19 cellular contexts compared by ENCODE assay signal in the genomic region with DNA sequence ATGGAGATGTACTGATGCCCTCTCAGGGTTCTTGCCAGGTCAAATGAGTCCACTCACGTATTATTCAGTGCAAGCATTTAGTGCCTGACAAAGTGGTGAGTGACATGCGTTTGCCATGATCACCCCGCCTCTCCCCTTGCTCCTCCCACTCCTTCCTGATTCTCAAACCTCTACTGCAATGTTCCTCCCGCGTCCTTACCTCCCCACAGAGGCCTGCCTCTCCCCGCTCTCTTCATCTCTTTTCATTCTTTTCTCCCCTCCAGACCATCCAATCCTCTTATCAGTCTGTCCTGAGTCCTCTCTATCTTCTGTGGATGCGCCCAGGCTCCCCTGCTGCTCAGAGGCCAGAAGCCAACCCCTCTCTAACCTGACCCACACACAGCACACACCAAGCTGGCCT. TPM values are rescaled to one million over a fixed set of nuclear protein-coding genes. Genes with fewer than 3 reads are reported as not detected.
DNase-seq lines count a peak whose midpoint lies in the region; ATAC-seq and TF ChIP-seq lines count a peak whose summit lies in the region.
"Had no signal": no experiment of that assay in that cellular context is flagged by ENCODE, and none has a peak within 500 bp of the region (broad histone marks: within the 10 kb centered on the region; RNA-seq: fewer than 3 reads in every experiment).

No MANE protein-coding gene starts in this region.

- H3K14ac ChIP-seq in trophoblast cell (ENCODE audit: low read length), result no peak overlapping the region

- H2BK120ac ChIP-seq in trophoblast cell (ENCODE audit: insufficient read depth, low read length, poor library complexity), result no peak overlapping the region

- no peak overlapping the region for H3K23ac ChIP-seq in trophoblast cell (ENCODE audit: low read length)

- H2BK12ac ChIP-seq in trophoblast cell (ENCODE audit: low read length), result no peak overlapping the region

- DNase-seq in CD1c-positive myeloid dendritic cell (ENCODE audit: extremely low spot score), result peak; percentile 45
- DNase-seq in MV-4-11 (lab: John Stamatoyannopoulos, UW), result peak; percentile 39
- DNase-seq in activated T-helper 1 cell treated with anti-CD3 and anti-CD28 coated beads, Interleukin-12 subunit alpha, Interleukin-12 subunit beta, Interleukin-2, Interleukin-4 antibody, amounts not matched to agents 30 ng/mL and 10 ng/mL and 1 ng/mL, durations not matched to agents 14 hours and 24 hours and 36 hours (ENCODE audit: low spot score), result no peak
- DNase-seq in kidney tubule cell (ENCODE audit: low spot score), result no peak
- no peak for DNase-seq in brain microvascular endothelial cell
- no peak for DNase-seq in sciatic nerve (ENCODE audit: low spot score)
- no peak for DNase-seq in trophoblast cell
- DNase-seq: adrenal gland; central memory CD4-positive, alpha-beta T cell; endodermal cell; natural killer cell; NCI-H1417; NCI-H2227 treated with DMSO at 0.1 percent for 48 hours; T1000 had no signal

- in situ Hi-C loops in brain microvascular endothelial cell (cut with HindIII; ENCODE audit: low pct_ligation_motif_present, low sequenced_read_pairs), result no loop called here

- ATAC-seq in sciatic nerve, result no peak
- ATAC-seq: natural killer cell had no signal

- no peak for TF ChIP-seq CTCF in brain microvascular endothelial cell (IDR thresholded peaks at IDR 0.05; ENCODE audit: low read depth, low read length, missing control alignments)

- no peaks in the 10 kb centered on the region for H3K9me3 Mint-ChIP-seq in activated T-helper 1 cell treated with anti-CD3 and anti-CD28 coated beads, Interleukin-12 subunit alpha, Interleukin-12 subunit beta, Interleukin-2, Interleukin-4 antibody, amounts not matched to agents 30 ng/mL and 10 ng/mL and 1 ng/mL, durations not matched to agents 14 hours and 24 hours and 36 hours
- H3K9me3 Mint-ChIP-seq: endodermal cell, natural killer cell had no signal

- H4K12ac ChIP-seq in trophoblast cell (ENCODE audit: low read depth, low read length), result no peak overlapping the region

- no peak overlapping the region for H2AFZ ChIP-seq in trophoblast cell (ENCODE audit: insufficient read depth, low read length, poor library complexity)

- peak overlapping the region; percentile 45 for H3K4me3 Mint-ChIP-seq in activated T-helper 1 cell treated with anti-CD3 and anti-CD28 coated beads, Interleukin-12 subunit alpha, Interleukin-12 subunit beta, Interleukin-2, Interleukin-4 antibody, amounts not matched to agents 30 ng/mL and 10 ng/mL and 1 ng/mL, durations not matched to agents 14 hours and 24 hours and 36 hours
- H3K4me3 Mint-ChIP-seq: endodermal cell, IgD-negative memory B cell, natural killer cell had no signal

- peaks cover 27% of the 10 kb centered on the region for H3K4me1 Mint-ChIP-seq in activated T-helper 1 cell treated with anti-CD3 and anti-CD28 coated beads, Interleukin-12 subunit alpha, Interleukin-12 subunit beta, Interleukin-2, Interleukin-4 antibody, amounts not matched to agents 30 ng/mL and 10 ng/mL and 1 ng/mL, durations not matched to agents 14 hours and 24 hours and 36 hours (ENCODE audit: low read depth)
- H3K4me1 Mint-ChIP-seq: IgD-negative memory B cell had no signal

- no peaks in the 10 kb centered on the region for H3K79me1 ChIP-seq in trophoblast cell (ENCODE audit: low read length)

- whole genome bisulfite sequencing in trophoblast cell (ENCODE audit: extremely low coverage, insufficient coverage, insufficient read length), result no CpG with 5 or more reads among the region's 7 CpGs

- H3K36me3 ChIP-seq in mucosa of rectum (ENCODE audit: control insufficient read depth in 2 of 2, insufficient read depth in 2 of 2, low read length in 2 of 2), result peaks cover 6 to 16% of the 10 kb centered on the region in 2 donors
- H3K36me3 ChIP-seq in brain microvascular endothelial cell (replicated peaks), result no peaks in the 10 kb centered on the region
- H3K36me3 ChIP-seq in trophoblast cell (ENCODE audit: control insufficient read depth in 1 of 2, insufficient read depth in 2 of 2, low read length in 2 of 2), result no peaks in the 10 kb centered on the region
- H3K36me3 ChIP-seq: adrenal gland, prostate gland, suprapubic skin had no signal

- peak overlapping the region; percentile 27 for H3K27ac Mint-ChIP-seq in activated T-helper 1 cell treated with anti-CD3 and anti-CD28 coated beads, Interleukin-12 subunit alpha, Interleukin-12 subunit beta, Interleukin-2, Interleukin-4 antibody, amounts not matched to agents 30 ng/mL and 10 ng/mL and 1 ng/mL, durations not matched to agents 14 hours and 24 hours and 36 hours
- H3K27ac Mint-ChIP-seq: natural killer cell had no signal

- no peaks in the 10 kb centered on the region for H3K27me3 Mint-ChIP-seq in activated T-helper 1 cell treated with anti-CD3 and anti-CD28 coated beads, Interleukin-12 subunit alpha, Interleukin-12 subunit beta, Interleukin-2, Interleukin-4 antibody, amounts not matched to agents 30 ng/mL and 10 ng/mL and 1 ng/mL, durations not matched to agents 14 hours and 24 hours and 36 hours (ENCODE audit: insufficient read depth)

- H3K18ac ChIP-seq in trophoblast cell (ENCODE audit: low read length), result no peak overlapping the region

- H4K91ac ChIP-seq in trophoblast cell (ENCODE audit: low read depth, low read length), result no peak overlapping the region

- intact Hi-C loops in activated T-helper 1 cell treated with anti-CD3 and anti-CD28 coated beads, Interleukin-12 subunit alpha, Interleukin-12 subunit beta, Interleukin-2, Interleukin-4 antibody, amounts not matched to agents 30 ng/mL and 10 ng/mL and 1 ng/mL, durations not matched to agents 14 hours and 24 hours and 36 hours (cut with micrococcal nuclease), result loop anchor here (1.0 kb wide), 2 partner anchors 41 to 115 kb away; partner anchors contain the start of gene KCNK5
- intact Hi-C loops in sciatic nerve (cut with DNase I), result no loop called here

- H3K4me3 ChIP-seq in mucosa of rectum (ENCODE audit: low read length in 2 of 2), result peak overlapping the region; percentile 22 to 35
- no peak overlapping the region for H3K4me3 ChIP-seq in brain microvascular endothelial cell (ENCODE audit: low read depth, low read length)
- H3K4me3 ChIP-seq in trophoblast cell (ENCODE audit: low read depth, low read length), result no peak overlapping the region
- H3K4me3 ChIP-seq: adrenal gland, prostate gland, suprapubic skin had no signal

- no peak overlapping the region for H2AK5ac ChIP-seq in trophoblast cell (ENCODE audit: low read length)

- H3K4me2 ChIP-seq in trophoblast cell (ENCODE audit: low read length), result no peak overlapping the region

- no peaks in the 10 kb centered on the region for H3K79me2 ChIP-seq in trophoblast cell (ENCODE audit: control insufficient read depth, insufficient read depth, low read length, poor library complexity)

- no peaks in the 10 kb centered on the region for H3K9me3 ChIP-seq in mucosa of rectum (ENCODE audit: control insufficient read depth in 2 of 2, low read length in 2 of 2)
- H3K9me3 ChIP-seq in trophoblast cell (ENCODE audit: insufficient read depth, low read depth, low read length), result peaks cover 2% of the 10 kb centered on the region
- H3K9me3 ChIP-seq: adrenal gland, prostate gland, suprapubic skin had no signal

- no peak overlapping the region for H4K8ac ChIP-seq in trophoblast cell (ENCODE audit: low read depth, low read length)

- H3K4ac ChIP-seq in trophoblast cell (ENCODE audit: low read depth, low read length), result no peak overlapping the region

- H2BK5ac ChIP-seq in trophoblast cell (ENCODE audit: low read depth, low read length, poor library complexity), result no peak overlapping the region

- H3K27ac ChIP-seq in mucosa of rectum (ENCODE audit: low read depth in 2 of 2, low read length in 2 of 2) (peak overlapping the region; percentile 95 to 96), brain microvascular endothelial cell (no peak overlapping the region), trophoblast cell (ENCODE audit: low read depth, low read length) (no peak overlapping the region)
- H3K27ac ChIP-seq: adrenal gland, prostate gland, suprapubic skin had no signal

- peaks cover 54 to 66% of the 10 kb centered on the region in 2 donors for H3K4me1 ChIP-seq in mucosa of rectum (ENCODE audit: control insufficient read depth in 2 of 2, insufficient read depth in 2 of 2, low read length in 2 of 2)
- H3K4me1 ChIP-seq in trophoblast cell (ENCODE audit: control insufficient read depth in 1 of 2, insufficient read depth in 2 of 2, low read length in 2 of 2), result peaks cover 9 to 17% of the 10 kb centered on the region in 2 experiments
- H3K4me1 ChIP-seq: adrenal gland, prostate gland had no signal

- H3K36me3 Mint-ChIP-seq in activated T-helper 1 cell treated with anti-CD3 and anti-CD28 coated beads, Interleukin-12 subunit alpha, Interleukin-12 subunit beta, Interleukin-2, Interleukin-4 antibody, amounts not matched to agents 30 ng/mL and 10 ng/mL and 1 ng/mL, durations not matched to agents 14 hours and 24 hours and 36 hours (ENCODE audit: low read depth), result peaks cover 45% of the 10 kb centered on the region
- H3K36me3 Mint-ChIP-seq: IgD-negative memory B cell, natural killer cell had no signal

- peak overlapping the region in 1 of 2 donors; percentile 46 for H3K9ac ChIP-seq in mucosa of rectum (ENCODE audit: low read depth in 1 of 2, low read length in 2 of 2)
- no peak overlapping the region for H3K9ac ChIP-seq in trophoblast cell (ENCODE audit: low read length)

- H3K27me3 ChIP-seq in mucosa of rectum (ENCODE audit: control insufficient read depth in 2 of 2, insufficient read depth in 2 of 2, low read length in 2 of 2), result no peaks in the 10 kb centered on the region
- H3K27me3 ChIP-seq in brain microvascular endothelial cell (replicated peaks), result no peaks in the 10 kb centered on the region
- no peaks in the 10 kb centered on the region for H3K27me3 ChIP-seq in trophoblast cell (ENCODE audit: insufficient read depth, low read length)
- H3K27me3 ChIP-seq: adrenal gland, suprapubic skin had no signal

RNA-seq across cellular contexts. Expression of gene KCNK5, which starts 40.7 kb away (rescaled TPM):
- 36.7 and 38.7 TPM in 2 replicates for total RNA-seq in activated T-helper 1 cell treated with anti-CD3 and anti-CD28 coated beads, Interleukin-12 subunit alpha, Interleukin-12 subunit beta, Interleukin-2, Interleukin-4 antibody, amounts not matched to agents 30 ng/mL and 10 ng/mL and 1 ng/mL, durations not matched to agents 14 hours and 24 hours and 36 hours
- 15.6 TPM for total RNA-seq in sciatic nerve
- 0.89 and 1.0 TPM in 2 replicates for polyA plus RNA-seq in trophoblast cell (2013)
- total RNA-seq: fibroblast of villous mesenchyme had no signal
- polyA plus RNA-seq: IgD-negative memory B cell had no signal

Comparison
In these comparisons a context has a peak if more than half of its experiments do, and no peak if none do; other contexts are left out.
1. DNase-seq: peak in CD1c-positive myeloid dendritic cell (single experiment) and MV-4-11 (single experiment); none in activated T-helper 1 cell treated with anti-CD3 and anti-CD28 coated beads, Interleukin-12 subunit alpha, Interleukin-12 subunit beta, Interleukin-2, Interleukin-4 antibody, amounts not matched to agents 30 ng/mL and 10 ng/mL and 1 ng/mL, durations not matched to agents 14 hours and 24 hours and 36 hours (single experiment), kidney tubule cell (single experiment), brain microvascular endothelial cell (single experiment), sciatic nerve (single experiment) and trophoblast cell (0 of 2).
2. H3K27ac ChIP-seq: peak in mucosa of rectum (2 of 2); none in brain microvascular endothelial cell (single experiment) and trophoblast cell (single experiment).
3. H3K4me3 ChIP-seq: peak in mucosa of rectum (2 of 2); none in brain microvascular endothelial cell (single experiment) and trophoblast cell (single experiment).